Comparison of ENCODE assay signal across 8 cellular contexts in the genomic region with DNA sequence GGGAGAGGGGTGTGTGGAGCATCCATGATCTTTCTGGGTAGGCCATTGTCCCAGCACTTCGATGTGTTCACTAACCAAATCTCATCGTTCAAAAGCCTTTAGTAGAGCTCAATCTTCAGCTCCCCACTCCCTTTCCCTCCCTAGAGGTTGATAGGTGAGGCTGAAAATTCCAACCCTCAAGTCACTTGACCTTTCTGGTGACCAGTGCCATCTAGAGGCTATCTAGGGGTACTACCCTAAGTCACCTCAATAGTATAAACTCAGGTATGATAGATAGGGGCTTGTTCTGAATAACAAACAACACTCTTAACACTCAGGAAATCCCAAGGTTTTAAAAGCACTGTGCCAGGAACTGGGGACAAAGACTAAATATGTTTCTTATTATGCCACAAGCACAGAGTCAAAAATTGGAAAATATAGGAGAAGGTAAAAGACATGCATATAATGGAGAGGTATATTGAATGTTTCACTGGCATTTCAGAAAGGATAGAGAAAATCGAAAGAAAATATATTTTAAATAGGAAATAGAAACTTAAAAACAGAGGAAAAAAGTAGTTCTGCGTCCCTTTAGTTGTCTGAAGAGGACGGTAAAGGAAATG. TPM values are rescaled to one million over a fixed set of nuclear protein-coding genes. Genes with fewer than 3 reads are reported as not detected.
DNase-seq lines count a peak whose midpoint lies in the region; ATAC-seq and TF ChIP-seq lines count a peak whose summit lies in the region.

No MANE protein-coding gene starts in this region.

- TF ChIP-seq CTCF in WTC11 (IDR thresholded peaks at IDR 0.05): peak; percentile 69
- peak in 1 of 5 experiments; percentile 29 for TF ChIP-seq CTCF in gastrocnemius medialis (IDR thresholded peaks at IDR 0.05 in 4 of 5, conservative IDR thresholded peaks at IDR 0.05 in 1 of 5)

- H3K27me3 ChIP-seq in gastrocnemius medialis: no peaks in the 10 kb centered on the region

- peak; percentile 82 for DNase-seq in DMS 273 (lab: John Stamatoyannopoulos, UW; ENCODE audit: unreplicated experiment)
- peak; percentile 3 to 6 for DNase-seq in NCI-H187 (lab: John Stamatoyannopoulos, UW)
- DNase-seq in WTC11 (ENCODE audit: low spot score): peak; percentile 16
- DNase-seq in germinal center (ENCODE audit: low spot score): peak; percentile 59
- peak; percentile 20 to 23 for DNase-seq in stimulated activated naive CD8-positive, alpha-beta T cell treated with anti-CD3 and anti-CD28 coated beads, Interleukin-15, amount 100 ng/mL, for 72 hours
- DNase-seq in gastrocnemius medialis: no peak

- peak; percentile 65 for ATAC-seq in GM19324 (IDR thresholded peaks at IDR 0.05; ENCODE audit: low FRiP score, unreplicated experiment)
- peak; percentile 100 for ATAC-seq in WTC11
- ATAC-seq in stimulated activated naive CD8-positive, alpha-beta T cell treated with anti-CD3 and anti-CD28 coated beads, Interleukin-15, amount 100 ng/mL, for 72 hours: peak; percentile 70
- no peak for ATAC-seq in gastrocnemius medialis
- no peak for ATAC-seq in HG03045 (IDR thresholded peaks at IDR 0.05; ENCODE audit: unreplicated experiment)

- H3K27ac ChIP-seq in gastrocnemius medialis: no peak overlapping the region

- no peak overlapping the region for H3K4me3 Mint-ChIP-seq in WTC11
- no peak overlapping the region for H3K4me3 Mint-ChIP-seq in stimulated activated naive CD8-positive, alpha-beta T cell treated with anti-CD3 and anti-CD28 coated beads, Interleukin-15, amount 100 ng/mL, for 72 hours

- no peak overlapping the region for H3K27ac Mint-ChIP-seq in WTC11
- no peak overlapping the region for H3K27ac Mint-ChIP-seq in stimulated activated naive CD8-positive, alpha-beta T cell treated with anti-CD3 and anti-CD28 coated beads, Interleukin-15, amount 100 ng/mL, for 72 hours

- H3K4me1 Mint-ChIP-seq in WTC11: peaks cover 4% of the 10 kb centered on the region
- peaks cover 10% of the 10 kb centered on the region for H3K4me1 Mint-ChIP-seq in stimulated activated naive CD8-positive, alpha-beta T cell treated with anti-CD3 and anti-CD28 coated beads, Interleukin-15, amount 100 ng/mL, for 72 hours

- H3K36me3 ChIP-seq in gastrocnemius medialis: no peaks in the 10 kb centered on the region

- in situ Hi-C loops in gastrocnemius medialis (cut with MboI; ENCODE audit: low sequenced_read_pairs in 4 of 4): loop anchor here in 1 of 4 donors (25.0 kb wide), 1 partner anchor 107 kb away; no protein-coding TSS in a partner anchor

- CTCF ChIA-PET in WTC11 (lab: Charles Lee): interaction anchor here (0.6 to 2.2 kb wide), 43 partner anchors 9 to 370 kb away, joined by 3 to 29 read pairs (median 4); no protein-coding TSS in a partner anchor

- H3K4me3 ChIP-seq in gastrocnemius medialis: no peak overlapping the region

- TF ChIP-seq POLR2A in gastrocnemius medialis (IDR thresholded peaks at IDR 0.05): no peak

- no peaks in the 10 kb centered on the region for H3K36me3 Mint-ChIP-seq in WTC11

- 0 out of 2 replicates have a peak, but pooled peaks cover 3% of the 10 kb centered on the region for H3K9me3 Mint-ChIP-seq in WTC11
- peaks cover 0 to 7% of the 10 kb centered on the region in 2 donors for H3K9me3 Mint-ChIP-seq in stimulated activated naive CD8-positive, alpha-beta T cell treated with anti-CD3 and anti-CD28 coated beads, Interleukin-15, amount 100 ng/mL, for 72 hours

- intact Hi-C loops in gastrocnemius medialis (cut with DNase I; ENCODE audit: low total_unique reads): no loop called here

- POLR2A ChIA-PET in WTC11 (lab: Charles Lee): no interaction called here

- peaks cover 9% of the 10 kb centered on the region; the same call in 1 of the 2 replicates for H3K27me3 Mint-ChIP-seq in WTC11 (ENCODE audit: low read depth)
- no peaks in the 10 kb centered on the region for H3K27me3 Mint-ChIP-seq in stimulated activated naive CD8-positive, alpha-beta T cell treated with anti-CD3 and anti-CD28 coated beads, Interleukin-15, amount 100 ng/mL, for 72 hours

- no peaks in the 10 kb centered on the region for H3K4me1 ChIP-seq in gastrocnemius medialis

- peaks cover 0 to 4% (median 0%) of the 10 kb centered on the region in 3 donors for H3K9me3 ChIP-seq in gastrocnemius medialis

TF ChIP-seq in WTC11, 78 proteins besides CTCF, POLR2A, EP300 and RAD21 (continues in another document):
- TF ChIP-seq ATF1 (CRISPR knock-in tag; IDR thresholded peaks at IDR 0.05) (no peak), FOXP1 (CRISPR knock-in tag; IDR thresholded peaks at IDR 0.05; ENCODE audit: borderline replicate concordance) (no peak), GTF2I (CRISPR knock-in tag; conservative IDR thresholded peaks at IDR 0.05) (no peak), NR2C2 (CRISPR knock-in tag; IDR thresholded peaks at IDR 0.05) (no peak)
- TF ChIP-seq, protein P1, sequence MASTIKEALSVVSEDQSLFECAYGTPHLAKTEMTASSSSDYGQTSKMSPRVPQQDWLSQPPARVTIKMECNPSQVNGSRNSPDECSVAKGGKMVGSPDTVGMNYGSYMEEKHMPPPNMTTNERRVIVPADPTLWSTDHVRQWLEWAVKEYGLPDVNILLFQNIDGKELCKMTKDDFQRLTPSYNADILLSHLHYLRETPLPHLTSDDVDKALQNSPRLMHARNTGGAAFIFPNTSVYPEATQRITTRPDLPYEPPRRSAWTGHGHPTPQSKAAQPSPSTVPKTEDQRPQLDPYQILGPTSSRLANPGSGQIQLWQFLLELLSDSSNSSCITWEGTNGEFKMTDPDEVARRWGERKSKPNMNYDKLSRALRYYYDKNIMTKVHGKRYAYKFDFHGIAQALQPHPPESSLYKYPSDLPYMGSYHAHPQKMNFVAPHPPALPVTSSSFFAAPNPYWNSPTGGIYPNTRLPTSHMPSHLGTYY (CRISPR knock-in tag; IDR thresholded peaks at IDR 0.05): no peak
- TF ChIP-seq, protein P2, sequence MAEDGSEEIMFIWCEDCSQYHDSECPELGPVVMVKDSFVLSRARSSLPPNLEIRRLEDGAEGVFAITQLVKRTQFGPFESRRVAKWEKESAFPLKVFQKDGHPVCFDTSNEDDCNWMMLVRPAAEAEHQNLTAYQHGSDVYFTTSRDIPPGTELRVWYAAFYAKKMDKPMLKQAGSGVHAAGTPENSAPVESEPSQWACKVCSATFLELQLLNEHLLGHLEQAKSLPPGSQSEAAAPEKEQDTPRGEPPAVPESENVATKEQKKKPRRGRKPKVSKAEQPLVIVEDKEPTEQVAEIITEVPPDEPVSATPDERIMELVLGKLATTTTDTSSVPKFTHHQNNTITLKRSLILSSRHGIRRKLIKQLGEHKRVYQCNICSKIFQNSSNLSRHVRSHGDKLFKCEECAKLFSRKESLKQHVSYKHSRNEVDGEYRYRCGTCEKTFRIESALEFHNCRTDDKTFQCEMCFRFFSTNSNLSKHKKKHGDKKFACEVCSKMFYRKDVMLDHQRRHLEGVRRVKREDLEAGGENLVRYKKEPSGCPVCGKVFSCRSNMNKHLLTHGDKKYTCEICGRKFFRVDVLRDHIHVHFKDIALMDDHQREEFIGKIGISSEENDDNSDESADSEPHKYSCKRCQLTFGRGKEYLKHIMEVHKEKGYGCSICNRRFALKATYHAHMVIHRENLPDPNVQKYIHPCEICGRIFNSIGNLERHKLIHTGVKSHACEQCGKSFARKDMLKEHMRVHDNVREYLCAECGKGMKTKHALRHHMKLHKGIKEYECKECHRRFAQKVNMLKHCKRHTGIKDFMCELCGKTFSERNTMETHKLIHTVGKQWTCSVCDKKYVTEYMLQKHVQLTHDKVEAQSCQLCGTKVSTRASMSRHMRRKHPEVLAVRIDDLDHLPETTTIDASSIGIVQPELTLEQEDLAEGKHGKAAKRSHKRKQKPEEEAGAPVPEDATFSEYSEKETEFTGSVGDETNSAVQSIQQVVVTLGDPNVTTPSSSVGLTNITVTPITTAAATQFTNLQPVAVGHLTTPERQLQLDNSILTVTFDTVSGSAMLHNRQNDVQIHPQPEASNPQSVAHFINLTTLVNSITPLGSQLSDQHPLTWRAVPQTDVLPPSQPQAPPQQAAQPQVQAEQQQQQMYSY (CRISPR knock-in tag; IDR thresholded peaks at IDR 0.05): no peak
- TF ChIP-seq, protein P3, sequence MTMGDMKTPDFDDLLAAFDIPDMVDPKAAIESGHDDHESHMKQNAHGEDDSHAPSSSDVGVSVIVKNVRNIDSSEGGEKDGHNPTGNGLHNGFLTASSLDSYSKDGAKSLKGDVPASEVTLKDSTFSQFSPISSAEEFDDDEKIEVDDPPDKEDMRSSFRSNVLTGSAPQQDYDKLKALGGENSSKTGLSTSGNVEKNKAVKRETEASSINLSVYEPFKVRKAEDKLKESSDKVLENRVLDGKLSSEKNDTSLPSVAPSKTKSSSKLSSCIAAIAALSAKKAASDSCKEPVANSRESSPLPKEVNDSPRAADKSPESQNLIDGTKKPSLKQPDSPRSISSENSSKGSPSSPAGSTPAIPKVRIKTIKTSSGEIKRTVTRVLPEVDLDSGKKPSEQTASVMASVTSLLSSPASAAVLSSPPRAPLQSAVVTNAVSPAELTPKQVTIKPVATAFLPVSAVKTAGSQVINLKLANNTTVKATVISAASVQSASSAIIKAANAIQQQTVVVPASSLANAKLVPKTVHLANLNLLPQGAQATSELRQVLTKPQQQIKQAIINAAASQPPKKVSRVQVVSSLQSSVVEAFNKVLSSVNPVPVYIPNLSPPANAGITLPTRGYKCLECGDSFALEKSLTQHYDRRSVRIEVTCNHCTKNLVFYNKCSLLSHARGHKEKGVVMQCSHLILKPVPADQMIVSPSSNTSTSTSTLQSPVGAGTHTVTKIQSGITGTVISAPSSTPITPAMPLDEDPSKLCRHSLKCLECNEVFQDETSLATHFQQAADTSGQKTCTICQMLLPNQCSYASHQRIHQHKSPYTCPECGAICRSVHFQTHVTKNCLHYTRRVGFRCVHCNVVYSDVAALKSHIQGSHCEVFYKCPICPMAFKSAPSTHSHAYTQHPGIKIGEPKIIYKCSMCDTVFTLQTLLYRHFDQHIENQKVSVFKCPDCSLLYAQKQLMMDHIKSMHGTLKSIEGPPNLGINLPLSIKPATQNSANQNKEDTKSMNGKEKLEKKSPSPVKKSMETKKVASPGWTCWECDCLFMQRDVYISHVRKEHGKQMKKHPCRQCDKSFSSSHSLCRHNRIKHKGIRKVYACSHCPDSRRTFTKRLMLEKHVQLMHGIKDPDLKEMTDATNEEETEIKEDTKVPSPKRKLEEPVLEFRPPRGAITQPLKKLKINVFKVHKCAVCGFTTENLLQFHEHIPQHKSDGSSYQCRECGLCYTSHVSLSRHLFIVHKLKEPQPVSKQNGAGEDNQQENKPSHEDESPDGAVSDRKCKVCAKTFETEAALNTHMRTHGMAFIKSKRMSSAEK (CRISPR knock-in tag; IDR thresholded peaks at IDR 0.05; ENCODE audit: borderline replicate concordance): no peak

RNA-seq across cellular contexts. Expression of a gene that starts 42.9 kb away (rescaled TPM):
- total RNA-seq in WTC11 (2021): 1.4 to 1.8 TPM (median 1.6 TPM) in 3 replicates
- 1 to 10 TPM; 2.2 to 7.5 (median 6.0) TPM for total RNA-seq in gastrocnemius medialis

Comparison
In these comparisons a context has a peak if more than half of its experiments do, and no peak if none do; other contexts are left out.
1. DNase-seq: peak in DMS 273 (single experiment), NCI-H187 (2 of 2), WTC11 (single experiment), germinal center (single experiment) and stimulated activated naive CD8-positive, alpha-beta T cell treated with anti-CD3 and anti-CD28 coated beads, Interleukin-15, amount 100 ng/mL, for 72 hours (2 of 2); none in gastrocnemius medialis (0 of 2).
2. ATAC-seq: peak in GM19324 (single experiment), WTC11 (single experiment) and stimulated activated naive CD8-positive, alpha-beta T cell treated with anti-CD3 and anti-CD28 coated beads, Interleukin-15, amount 100 ng/mL, for 72 hours (single experiment); none in gastrocnemius medialis (0 of 2) and HG03045 (single experiment).